8 cellular contexts compared by ENCODE assay signal in the genomic region with DNA sequence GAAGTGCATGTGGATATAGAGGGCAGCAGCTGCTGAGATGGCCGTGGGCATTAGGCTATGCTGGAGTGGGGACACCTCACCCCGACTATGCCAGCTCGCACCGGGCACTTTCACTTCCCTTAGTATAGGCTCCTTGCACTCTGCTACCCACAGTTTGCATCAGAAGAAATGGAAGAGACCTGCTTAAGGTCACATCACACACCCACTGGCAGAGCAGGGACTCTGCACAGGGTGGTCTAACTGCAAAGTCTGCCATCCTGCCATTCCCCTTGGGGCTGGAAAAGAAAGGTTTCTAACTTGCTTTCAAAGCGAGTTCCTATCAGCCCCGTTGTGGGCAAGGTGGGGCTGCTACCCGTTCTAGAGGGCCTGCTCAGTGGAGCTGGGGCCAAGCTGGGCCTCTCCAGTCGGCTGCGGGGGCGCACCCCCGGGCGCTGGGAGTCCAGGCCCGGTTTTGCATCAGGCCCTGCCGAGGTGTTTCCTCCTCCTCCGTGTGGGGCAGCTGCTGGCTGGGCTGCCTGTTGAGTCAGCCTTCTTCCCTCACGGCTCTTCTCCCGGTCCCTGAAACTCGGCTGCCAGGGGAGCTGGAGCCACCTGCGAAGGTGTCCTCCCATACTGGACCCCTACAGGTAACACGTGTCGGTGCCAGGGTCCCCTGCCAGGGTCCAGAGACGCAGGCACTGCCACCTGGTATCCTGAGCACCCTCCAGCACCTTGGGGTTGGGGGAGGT. TPM values are rescaled to one million over a fixed set of nuclear protein-coding genes. Genes with fewer than 3 reads are reported as not detected.
DNase-seq lines count a peak whose midpoint lies in the region; ATAC-seq, FAIRE-seq and TF ChIP-seq lines count a peak whose summit lies in the region.

A gene with protein sequence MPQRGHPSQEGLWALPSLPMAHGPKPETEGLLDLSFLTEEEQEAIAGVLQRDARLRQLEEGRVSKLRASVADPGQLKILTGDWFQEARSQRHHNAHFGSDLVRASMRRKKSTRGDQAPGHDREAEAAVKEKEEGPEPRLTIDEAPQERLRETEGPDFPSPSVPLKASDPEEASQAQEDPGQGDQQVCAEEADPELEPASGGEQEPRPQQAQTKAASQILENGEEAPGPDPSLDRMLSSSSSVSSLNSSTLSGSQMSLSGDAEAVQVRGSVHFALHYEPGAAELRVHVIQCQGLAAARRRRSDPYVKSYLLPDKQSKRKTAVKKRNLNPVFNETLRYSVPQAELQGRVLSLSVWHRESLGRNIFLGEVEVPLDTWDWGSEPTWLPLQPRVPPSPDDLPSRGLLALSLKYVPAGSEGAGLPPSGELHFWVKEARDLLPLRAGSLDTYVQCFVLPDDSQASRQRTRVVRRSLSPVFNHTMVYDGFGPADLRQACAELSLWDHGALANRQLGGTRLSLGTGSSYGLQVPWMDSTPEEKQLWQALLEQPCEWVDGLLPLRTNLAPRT (plus strand): TSS at position 498 of the 728 bp plus-strand sequence. CDS start 3,313 bp downstream, outside the sequence.

- no peak for TF ChIP-seq CTCF in 22Rv1 (IDR thresholded peaks at IDR 0.05)
- no peak for TF ChIP-seq CTCF in Peyer's patch (IDR thresholded peaks at IDR 0.05)
- TF ChIP-seq CTCF in osteocyte (IDR thresholded peaks at IDR 0.05): no peak

- no peaks in the 10 kb centered on the region for H3K9me3 Mint-ChIP-seq in activated T-cell treated with anti-CD3 and anti-CD28 coated beads, Interleukin-2, amount 50 U/mL, for 72 hours
- no peaks in the 10 kb centered on the region for H3K9me3 Mint-ChIP-seq in osteocyte (ENCODE audit: unreplicated experiment)

- no peaks in the 10 kb centered on the region for H3K27me3 Mint-ChIP-seq in activated T-cell treated with anti-CD3 and anti-CD28 coated beads, Interleukin-2, amount 50 U/mL, for 72 hours (ENCODE audit: low read depth)
- no peaks in the 10 kb centered on the region for H3K27me3 Mint-ChIP-seq in osteocyte (ENCODE audit: unreplicated experiment)

- H3K4me3 ChIP-seq in Peyer's patch: peak within 1 kb of the TSS; percentile 41 to 63 (median 46)

- peaks cover 7 to 10% of the 10 kb centered on the region in 2 donors for H3K36me3 Mint-ChIP-seq in activated T-cell treated with anti-CD3 and anti-CD28 coated beads, Interleukin-2, amount 50 U/mL, for 72 hours (ENCODE audit: insufficient read depth in 2 of 2)
- H3K36me3 Mint-ChIP-seq in osteocyte (ENCODE audit: unreplicated experiment): peaks cover 6% of the 10 kb centered on the region

- TF ChIP-seq POLR2A in Peyer's patch (IDR thresholded peaks at IDR 0.05): no peak

- H3K27ac ChIP-seq in 22Rv1 (peak within 1 kb of the TSS; percentile 76), Peyer's patch (peak within 1 kb of the TSS; percentile 71 to 94 (median 80))

- peaks cover 0 to 15% (median 11%) of the 10 kb centered on the region in 4 donors for H3K4me1 ChIP-seq in Peyer's patch

- FAIRE-seq in GM18507 (lab: Jason Lieb, UNC): peak; percentile 63
- no peak for FAIRE-seq in HTR-8/SVneo (lab: Jason Lieb, UNC)

- H3K9me3 ChIP-seq in Peyer's patch: no peaks in the 10 kb centered on the region

- peaks cover 0 to under 1% (median 0%) of the 10 kb centered on the region in 3 donors for H3K36me3 ChIP-seq in Peyer's patch

- H3K4me1 Mint-ChIP-seq in activated T-cell treated with anti-CD3 and anti-CD28 coated beads, Interleukin-2, amount 50 U/mL, for 72 hours (ENCODE audit: low read depth): peaks cover 50% of the 10 kb centered on the region
- H3K4me1 Mint-ChIP-seq in osteocyte (ENCODE audit: unreplicated experiment): peaks cover 31% of the 10 kb centered on the region

- H3K27me3 ChIP-seq in Peyer's patch: no peaks in the 10 kb centered on the region

- DNase-seq in GM18507 (ENCODE audit: extremely low spot score, insufficient read length, low read depth) (no peak), HTR-8/SVneo (ENCODE audit: insufficient read length, low spot score) (peak; percentile 80), Peyer's patch (peak; percentile 72 to 84 (median 78)), fibroblast of peridontal ligament (ENCODE audit: extremely low read depth) (peak; percentile 43), osteocyte (ENCODE audit: extremely low spot score, unreplicated experiment) (no peak), middle frontal gyrus (ENCODE audit: extremely low spot score, low spot score) (no peak)
- DNase-seq in activated T-cell treated with anti-CD3 and anti-CD28 coated beads, Interleukin-2, amount 50 U/mL, for 72 hours: peak; percentile 79 to 80

- H3K4me3 Mint-ChIP-seq in activated T-cell treated with anti-CD3 and anti-CD28 coated beads, Interleukin-2, amount 50 U/mL, for 72 hours: peak within 1 kb of the TSS; percentile 77 to 87
- no peak within 1 kb of the TSS for H3K4me3 Mint-ChIP-seq in osteocyte (ENCODE audit: unreplicated experiment)

- peak; percentile 73 for ATAC-seq in activated T-cell treated with anti-CD3 and anti-CD28 coated beads, Interleukin-2, amount 50 U/mL, for 72 hours (replicated peaks in 1 of 2)

- H3K27ac Mint-ChIP-seq in activated T-cell treated with anti-CD3 and anti-CD28 coated beads, Interleukin-2, amount 50 U/mL, for 72 hours: peak within 1 kb of the TSS; percentile 90
- peak within 1 kb of the TSS; percentile 41 for H3K27ac Mint-ChIP-seq in osteocyte (ENCODE audit: unreplicated experiment)

RNA-seq across cellular contexts. Expression of the gene that starts here (rescaled TPM):
- 10 to 100 TPM in 1 of 4 donors, 1 to 10 TPM in 3; 9.0 to 37.1 (median 9.5) TPM for total RNA-seq in Peyer's patch
- 10 to 100 TPM; 73.1 to 89.9 TPM for total RNA-seq in activated T-cell treated with anti-CD3 and anti-CD28 coated beads, Interleukin-2, amount 50 U/mL, for 72 hours
- 0.46 and 0.97 TPM in 2 replicates for total RNA-seq in osteocyte

Comparison
In these comparisons a context has a peak if more than half of its experiments do, and no peak if none do; other contexts are left out.
1. DNase-seq: peak in HTR-8/SVneo (single experiment), Peyer's patch (3 of 3), activated T-cell treated with anti-CD3 and anti-CD28 coated beads, Interleukin-2, amount 50 U/mL, for 72 hours (2 of 2) and fibroblast of peridontal ligament (single experiment); none in GM18507 (single experiment), osteocyte (single experiment) and middle frontal gyrus (single experiment).